22 cellular contexts compared by ENCODE assay signal in the genomic region with DNA sequence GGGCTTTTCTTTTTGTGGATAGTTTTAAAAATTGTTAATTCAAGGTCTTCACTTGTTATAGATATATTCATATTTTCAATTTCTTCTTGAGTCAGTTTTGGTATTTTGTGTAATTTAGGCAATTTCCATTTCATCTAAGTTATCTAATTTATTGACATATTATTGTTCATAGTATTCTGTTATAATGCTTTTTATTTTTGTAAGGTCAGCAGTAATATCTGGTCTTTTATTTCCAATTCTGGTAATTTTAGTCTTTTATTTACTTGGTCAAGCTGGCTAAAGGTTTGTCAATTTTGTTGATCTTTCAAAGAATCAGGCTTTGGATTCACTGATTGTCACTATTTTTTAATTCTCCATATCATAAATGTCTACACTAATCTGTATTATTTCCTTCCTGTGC.
DNase-seq lines count a peak whose midpoint lies in the region; ATAC-seq, FAIRE-seq and TF ChIP-seq lines count a peak whose summit lies in the region.
"Had no signal": no experiment of that assay in that cellular context is flagged by ENCODE, and none has a peak within 500 bp of the region (broad histone marks: within the 10 kb centered on the region; RNA-seq: fewer than 3 reads in every experiment).

No MANE protein-coding gene starts in this region.

- H3K18ac ChIP-seq in IMR-90 (ENCODE audit: low read depth, low read length), result no peak overlapping the region

- POLR2A ChIA-PET in HepG2 (lab: Yijun Ruan, JAX) (no interaction called here), IMR-90 (lab: Charles Lee; ENCODE audit: unreplicated experiment) (no interaction called here)

- H3K4me2 ChIP-seq in HepG2 (ENCODE audit: low read depth, low read length), result no peak overlapping the region
- H3K4me2 ChIP-seq in IMR-90 (ENCODE audit: low read depth, low read length), result no peak overlapping the region
- H3K4me2 ChIP-seq: BLaER1 treated with 17β-estradiol and CSF1 and Interleukin-3, amounts not matched to agents 10 nM and 100 nM had no signal

- TF ChIP-seq POLR2A in HepG2 (IDR thresholded peaks at IDR 0.05; ENCODE audit: insufficient read depth in 1 of 2, low read depth in 2 of 2, low read length in 2 of 2) (no peak), right lobe of liver (IDR thresholded peaks at IDR 0.05) (no peak), IMR-90 (IDR thresholded peaks at IDR 0.05; ENCODE audit: low read depth, low read length) (no peak)

- H3K4ac ChIP-seq in IMR-90 (ENCODE audit: low read depth, low read length), result no peak overlapping the region

- no peak overlapping the region for H2AK9ac ChIP-seq in IMR-90 (replicated peaks; ENCODE audit: low read depth, low read length, poor library complexity)

- H3K27ac ChIP-seq in HepG2 (ENCODE audit: extremely low read length, insufficient read depth, low read length) (no peak overlapping the region), right lobe of liver (no peak overlapping the region), IMR-90 (ENCODE audit: insufficient read depth, low read length) (no peak overlapping the region), pancreas (no peak overlapping the region), psoas muscle (no peak overlapping the region)
- H3K27ac ChIP-seq: 22Rv1; BLaER1 treated with 17β-estradiol and CSF1 and Interleukin-3, amounts not matched to agents 10 nM and 100 nM; C4-2B had no signal

- FAIRE-seq in HepG2 (lab: Jason Lieb, UNC), result no peak
- peak; percentile 83 for FAIRE-seq in G401.6 (lab: Jason Lieb, UNC)
- peak; percentile 39 for FAIRE-seq in pancreas (lab: Jason Lieb, UNC)
- FAIRE-seq: D721Med, GM12878, GM12892, GM18507 had no signal

- H2BK15ac ChIP-seq in IMR-90 (ENCODE audit: low read depth, low read length), result no peak overlapping the region

- no peaks in the 10 kb centered on the region for H3K9me1 ChIP-seq in IMR-90 (ENCODE audit: insufficient read depth, low read length)

- H2AK5ac ChIP-seq in IMR-90 (ENCODE audit: low read depth, low read length), result no peak overlapping the region

- H4K8ac ChIP-seq in IMR-90 (ENCODE audit: low read depth in 2 of 2, low read length in 2 of 2), result no peak overlapping the region

- no peak overlapping the region for H2BK120ac ChIP-seq in IMR-90 (ENCODE audit: low read depth, low read length)

- H4K5ac ChIP-seq in IMR-90 (ENCODE audit: low read depth, low read length), result no peak overlapping the region

- in situ Hi-C loops in HepG2 (cut with HindIII; ENCODE audit: extremely low pct_ligation_motif_present, low pct_unique_long_range_greater_than_20kb), result no loop called here
- in situ Hi-C loops in IMR-90 (cut with MboI; ENCODE audit: low sequenced_read_pairs), result no loop called here

- no peaks in the 10 kb centered on the region for H3K36me3 ChIP-seq in HepG2 (replicated peaks in 1 of 2; ENCODE audit: control insufficient read depth in 1 of 2, insufficient read depth in 2 of 2, low read length in 2 of 2)
- no peaks in the 10 kb centered on the region for H3K36me3 ChIP-seq in right lobe of liver
- H3K36me3 ChIP-seq in IMR-90 (ENCODE audit: control insufficient read depth, insufficient read depth, low read length), result no peaks in the 10 kb centered on the region
- no peaks in the 10 kb centered on the region for H3K36me3 ChIP-seq in pancreas
- H3K36me3 ChIP-seq in psoas muscle (ENCODE audit: insufficient read depth in 1 of 2, low read depth in 1 of 2), result no peaks in the 10 kb centered on the region

- H3K79me2 ChIP-seq in HepG2 (ENCODE audit: insufficient read depth, low read length), result no peaks in the 10 kb centered on the region

- intact Hi-C loops in HepG2 (cut with micrococcal nuclease; ENCODE audit: unreplicated experiment), result no loop called here
- intact Hi-C loops in right lobe of liver (cut with DNase I), result no loop called here
- intact Hi-C loops in IMR-90 (cut with micrococcal nuclease), result no loop called here
- intact Hi-C loops in pancreas (cut with DNase I), result no loop called here
- intact Hi-C loops in psoas muscle (cut with DNase I), result no loop called here

- BruUV-seq in HepG2 (replicated peaks; lab: Mats Ljungman, UMichigan), result no TSS peak
- no TSS peak for BruUV-seq in IMR-90 (replicated peaks; lab: Mats Ljungman, UMichigan)

- no peak overlapping the region for H3K23ac ChIP-seq in IMR-90 (ENCODE audit: low read depth, low read length)

- no peak for TF ChIP-seq RAD21 in HepG2 (CRISPR knock-in tag; IDR thresholded peaks at IDR 0.05)
- no peak for TF ChIP-seq RAD21 in IMR-90 (IDR thresholded peaks at IDR 0.05; ENCODE audit: low read length)

- H2AFZ ChIP-seq in HepG2 (ENCODE audit: low read length) (no peak overlapping the region), IMR-90 (replicated peaks; ENCODE audit: low read length, poor library complexity) (no peak overlapping the region)

- no peak overlapping the region for H2BK20ac ChIP-seq in IMR-90 (ENCODE audit: low read depth, low read length)

- no peak for TF ChIP-seq EP300 in HepG2 (IDR thresholded peaks at IDR 0.05; ENCODE audit: low read depth in 2 of 2, low read length in 2 of 2)
- no peak for TF ChIP-seq EP300 in HepG2 (CRISPR knock-in tag; IDR thresholded peaks at IDR 0.05; ENCODE audit: borderline replicate concordance)

- dilution Hi-C loops in IMR-90 (cut with HindIII; ENCODE audit: low sequenced_read_pairs, unreplicated experiment), result no loop called here

- H3K9ac ChIP-seq in HepG2 (ENCODE audit: insufficient read depth, low read depth, low read length) (no peak overlapping the region), IMR-90 (ENCODE audit: low read depth, low read length) (no peak overlapping the region)
- H3K9ac ChIP-seq: BLaER1 treated with 17β-estradiol and CSF1 and Interleukin-3, amounts not matched to agents 10 nM and 100 nM had no signal

- H2BK5ac ChIP-seq in IMR-90 (ENCODE audit: low read depth, low read length, poor library complexity, severe bottlenecking), result no peak overlapping the region

- H3K27me3 ChIP-seq in HepG2 (ENCODE audit: control insufficient read depth in 1 of 2, insufficient read depth in 2 of 2, low read length in 2 of 2), result peaks cover 2 to 4% of the 10 kb centered on the region in 2 experiments; a peak in 3 of 5 replicates
- no peaks in the 10 kb centered on the region for H3K27me3 ChIP-seq in right lobe of liver
- H3K27me3 ChIP-seq in IMR-90 (ENCODE audit: control insufficient read depth, insufficient read depth, low read length), result no peaks in the 10 kb centered on the region
- H3K27me3 ChIP-seq in pancreas, result no peaks in the 10 kb centered on the region
- H3K27me3 ChIP-seq in psoas muscle (ENCODE audit: insufficient read depth in 3 of 3, low read length in 2 of 3), result peaks cover 3 to 19% (median 4%) of the 10 kb centered on the region in 3 donors
- H3K27me3 ChIP-seq: BLaER1 treated with 17β-estradiol and CSF1 and Interleukin-3, amounts not matched to agents 10 nM and 100 nM had no signal

- no peaks in the 10 kb centered on the region for H3K79me1 ChIP-seq in IMR-90 (ENCODE audit: low read depth in 1 of 2, low read length in 2 of 2)

- ATAC-seq in HepG2 (no peak), right lobe of liver (no peak), IMR-90 (ENCODE audit: low read depth) (no peak), pancreas (no peak), psoas muscle (no peak), GM21381 (IDR thresholded peaks at IDR 0.05; ENCODE audit: unreplicated experiment) (no peak)
- ATAC-seq: CD8-positive, alpha-beta T cell; GM12878 had no signal

- no peak for DNase-seq in HepG2 (ENCODE audit: low spot score)
- no peak for DNase-seq in right lobe of liver
- no peak for DNase-seq in IMR-90
- no peak for DNase-seq in pancreas
- no peak for DNase-seq in psoas muscle
- no peak for DNase-seq in NCI-H1417 (lab: John Stamatoyannopoulos, UW)
- DNase-seq: AML-193; Caco-2; Calu3; CD4-positive, alpha-beta T cell; CD8-positive, alpha-beta T cell; DMS79 treated with DMSO at 0.1 percent for 48 hours; GDM1 had no signal

- H4K20me1 ChIP-seq in HepG2 (ENCODE audit: insufficient read depth, low read length), result no peaks in the 10 kb centered on the region
- H4K20me1 ChIP-seq in IMR-90 (ENCODE audit: insufficient read depth, low read length), result no peaks in the 10 kb centered on the region
- H4K20me1 ChIP-seq: BLaER1 treated with 17β-estradiol and CSF1 and Interleukin-3, amounts not matched to agents 10 nM and 100 nM had no signal

- no peak overlapping the region for H4K91ac ChIP-seq in IMR-90 (ENCODE audit: insufficient read depth, low read depth, low read length)

- no peak overlapping the region for H3K56ac ChIP-seq in IMR-90 (ENCODE audit: extremely low read depth, insufficient read depth, low read length)

- H3K9me3 ChIP-seq in HepG2 (ENCODE audit: low read length) (0 out of 2 replicates have a peak, but pooled peaks cover 6% of the 10 kb centered on the region), right lobe of liver (no peaks in the 10 kb centered on the region), IMR-90 (ENCODE audit: control insufficient read depth, insufficient read depth, low read length) (peaks cover 10% of the 10 kb centered on the region), pancreas (no peaks in the 10 kb centered on the region), psoas muscle (no peaks in the 10 kb centered on the region)
- H3K9me3 ChIP-seq: Caco-2 had no signal

- TF ChIP-seq CTCF in HepG2 (CRISPR knock-in tag; IDR thresholded peaks at IDR 0.05) (no peak), right lobe of liver (IDR thresholded peaks at IDR 0.05) (no peak), IMR-90 (conservative IDR thresholded peaks at IDR 0.05; ENCODE audit: low read depth, low read length) (no peak), pancreas (IDR thresholded peaks at IDR 0.05) (no peak), psoas muscle (IDR thresholded peaks at IDR 0.05) (no peak)

- CTCF ChIA-PET in HepG2 (lab: Yijun Ruan, JAX; ENCODE audit: low intra/inter-chr PET ratio, low total read pairs), result interaction anchor here (0.7 kb wide), 1 partner anchor 14 kb away, joined by 3 read pairs; no protein-coding TSS in a partner anchor
- CTCF ChIA-PET in IMR-90 (lab: Yijun Ruan, JAX), result no interaction called here

- no peak overlapping the region for H3K14ac ChIP-seq in IMR-90 (replicated peaks; ENCODE audit: low read depth, low read length)

- no peak overlapping the region for H3K4me3 ChIP-seq in HepG2 (replicated peaks in 1 of 3; ENCODE audit: insufficient read depth in 1 of 3, low read depth in 2 of 3, low read length in 3 of 3)
- no peak overlapping the region for H3K4me3 ChIP-seq in right lobe of liver
- no peak overlapping the region for H3K4me3 ChIP-seq in IMR-90 (ENCODE audit: insufficient read depth, low read depth, low read length)
- H3K4me3 ChIP-seq in pancreas, result no peak overlapping the region
- no peak overlapping the region for H3K4me3 ChIP-seq in psoas muscle
- H3K4me3 ChIP-seq: BLaER1 treated with 17β-estradiol and CSF1 and Interleukin-3, amounts not matched to agents 10 nM and 100 nM; GM12878 had no signal

- H3K4me1 ChIP-seq in HepG2 (ENCODE audit: insufficient read depth, low read length) (no peaks in the 10 kb centered on the region), right lobe of liver (no peaks in the 10 kb centered on the region), IMR-90 (ENCODE audit: control insufficient read depth, insufficient read depth, low read length) (no peaks in the 10 kb centered on the region), pancreas (no peaks in the 10 kb centered on the region), psoas muscle (no peaks in the 10 kb centered on the region)
- H3K4me1 ChIP-seq: BLaER1 treated with 17β-estradiol and CSF1 and Interleukin-3, amounts not matched to agents 10 nM and 100 nM; Caco-2 had no signal

TF ChIP-seq in IMR-90, 13 proteins besides CTCF, POLR2A, EP300 and RAD21:
- TF ChIP-seq SMC3 (IDR thresholded peaks at IDR 0.05; ENCODE audit: low read depth, low read length) (no peak), MAFK (IDR thresholded peaks at IDR 0.05; ENCODE audit: low read depth, low read length) (peak; percentile 43; the same call in 1 of the 2 replicates)
TF ChIP-seq in IMR-90: peak in this region for 1.
